31 cellular contexts compared by ENCODE assay signal in the genomic region with DNA sequence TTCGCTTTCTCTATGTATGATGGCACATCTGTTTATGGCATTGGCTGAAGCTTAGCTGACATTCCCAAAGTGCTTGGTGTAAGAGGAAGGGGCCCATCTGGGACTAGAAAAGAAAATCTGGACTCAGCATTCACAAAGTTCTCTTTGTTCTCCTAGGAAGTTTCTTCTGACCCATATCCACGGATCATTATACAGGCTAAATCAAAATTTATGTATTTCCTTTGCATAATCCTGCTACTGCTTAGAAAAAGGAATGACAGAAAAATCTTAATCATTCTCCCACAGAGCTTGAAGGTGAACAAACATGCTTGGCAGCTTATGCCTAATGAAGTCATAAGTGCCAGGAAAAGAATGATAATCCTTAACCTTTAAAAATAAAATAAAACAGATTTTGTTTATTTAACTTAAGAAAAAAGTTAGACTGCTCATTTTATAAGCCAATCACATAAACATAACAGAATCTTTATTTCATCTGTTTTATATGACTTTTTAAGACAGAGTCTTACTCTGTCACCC.
DNase-seq lines count a peak whose midpoint lies in the region; ATAC-seq, FAIRE-seq and TF ChIP-seq lines count a peak whose summit lies in the region.
"Had no signal": no experiment of that assay in that cellular context is flagged by ENCODE, and none has a peak within 500 bp of the region (broad histone marks: within the 10 kb centered on the region; RNA-seq: fewer than 3 reads in every experiment).

No MANE protein-coding gene starts in this region.

- CTCF ChIA-PET in A673 (lab: Charles Lee): no interaction called here
- CTCF ChIA-PET in activated CD8-positive, alpha-beta T cell treated with anti-CD3 and anti-CD28 coated beads for 36 hours (lab: Charles Lee): no interaction called here

- DNase-seq in A673 (ENCODE audit: low spot score) (peak; percentile 6), adipocyte (ENCODE audit: low read depth) (peak; percentile 7), foreskin melanocyte (peak; percentile 2), pancreas (no peak), glomerular visceral epithelial cell (ENCODE audit: extremely low spot score) (no peak), NCI-H2081 treated with DMSO at 0.1 percent for 48 hours (lab: John Stamatoyannopoulos, UW) (no peak)
- DNase-seq in activated CD8-positive, alpha-beta T cell treated with anti-CD3 and anti-CD28 coated beads for 36 hours: no peak
- DNase-seq: AML-193; CD4-positive, alpha-beta T cell; COR-L47; GOT3; HCEC 1CT; NCI-H1092; NCI-H1417 treated with DMSO at 0.1 percent for 48 hours; NCI-H1694 treated with DMSO at 0.1 percent for 48 hours; NCI-H2081; NCI-H2171; NCI-H226; NCI-H510A; NCI-H69; OCI-M1; Peyer's patch; SHP77 treated with DMSO at 0.1 percent for 48 hours had no signal

- no peaks in the 10 kb centered on the region for H3K36me3 ChIP-seq in A673 (ENCODE audit: insufficient read depth, low read length, poor library complexity, severe bottlenecking)
- no peaks in the 10 kb centered on the region for H3K36me3 ChIP-seq in adipocyte (ENCODE audit: control insufficient read depth, insufficient read depth, low read length, severe bottlenecking)
- H3K36me3 ChIP-seq in pancreas: no peaks in the 10 kb centered on the region
- H3K36me3 ChIP-seq: BLaER1 treated with 17β-estradiol and CSF1 and Interleukin-3, amounts not matched to agents 10 nM and 100 nM; Peyer's patch had no signal

- ATAC-seq in pancreas: peak in 3 of 4 donors; percentile 59 to 86 (median 75)
- ATAC-seq in activated CD8-positive, alpha-beta T cell treated with anti-CD3 and anti-CD28 coated beads for 36 hours: no peak
- no peak for ATAC-seq in GM18909 (IDR thresholded peaks at IDR 0.05; ENCODE audit: poor library complexity, unreplicated experiment)

- H3K4me3 Mint-ChIP-seq in activated CD8-positive, alpha-beta T cell treated with anti-CD3 and anti-CD28 coated beads for 36 hours: no peak overlapping the region
- H3K4me3 Mint-ChIP-seq: CD4-positive, alpha-beta T cell had no signal

- intact Hi-C loops in A673 (cut with micrococcal nuclease; ENCODE audit: unreplicated experiment): no loop called here
- intact Hi-C loops in pancreas (cut with DNase I): no loop called here
- intact Hi-C loops in activated CD8-positive, alpha-beta T cell treated with anti-CD3 and anti-CD28 coated beads for 36 hours (cut with micrococcal nuclease): no loop called here

- H3K4me1 ChIP-seq in A673 (ENCODE audit: insufficient read depth, low read length, poor library complexity, severe bottlenecking): no peaks in the 10 kb centered on the region
- no peaks in the 10 kb centered on the region for H3K4me1 ChIP-seq in adipocyte (ENCODE audit: control insufficient read depth, insufficient read depth, low read length)
- peaks cover 0 to 14% (median 8%) of the 10 kb centered on the region in 3 donors for H3K4me1 ChIP-seq in pancreas
- H3K4me1 ChIP-seq: BLaER1 treated with 17β-estradiol and CSF1 and Interleukin-3, amounts not matched to agents 10 nM and 100 nM; Peyer's patch had no signal

- no peaks in the 10 kb centered on the region for H3K36me3 Mint-ChIP-seq in activated CD8-positive, alpha-beta T cell treated with anti-CD3 and anti-CD28 coated beads for 36 hours (ENCODE audit: low read depth)
- H3K36me3 Mint-ChIP-seq: IgD-negative memory B cell had no signal

- no peak overlapping the region for H3K27ac Mint-ChIP-seq in activated CD8-positive, alpha-beta T cell treated with anti-CD3 and anti-CD28 coated beads for 36 hours
- H3K27ac Mint-ChIP-seq: CD4-positive, alpha-beta T cell; IgD-negative memory B cell had no signal

- no TSS peak for BruUV-seq in A673 (replicated peaks; lab: Mats Ljungman, UMichigan)

- no peaks in the 10 kb centered on the region for H3K9me3 Mint-ChIP-seq in activated CD8-positive, alpha-beta T cell treated with anti-CD3 and anti-CD28 coated beads for 36 hours
- H3K9me3 Mint-ChIP-seq: CD4-positive, alpha-beta T cell had no signal

- H3K27me3 Mint-ChIP-seq in activated CD8-positive, alpha-beta T cell treated with anti-CD3 and anti-CD28 coated beads for 36 hours: peaks cover 4% of the 10 kb centered on the region
- H3K27me3 Mint-ChIP-seq: IgD-negative memory B cell had no signal

- WGBS in pancreas, 2 donors: 47 to 49% methylated on average over 2 of the region's 2 CpGs

- H3K9ac ChIP-seq in adipocyte (ENCODE audit: low read length): no peak overlapping the region
- H3K9ac ChIP-seq: BLaER1 treated with 17β-estradiol and CSF1 and Interleukin-3, amounts not matched to agents 10 nM and 100 nM; KMS-11 had no signal

- POLR2A ChIA-PET in A673 (lab: Charles Lee; ENCODE audit: low non-redundant PET): no interaction called here
- POLR2A ChIA-PET in activated CD8-positive, alpha-beta T cell treated with anti-CD3 and anti-CD28 coated beads for 36 hours (lab: Charles Lee): no interaction called here

- H3K9me3 ChIP-seq in A673 (ENCODE audit: low read depth, low read length, poor library complexity, severe bottlenecking) (no peaks in the 10 kb centered on the region), adipocyte (ENCODE audit: control insufficient read depth, low read length) (no peaks in the 10 kb centered on the region), pancreas (no peaks in the 10 kb centered on the region)
- H3K9me3 ChIP-seq: Peyer's patch had no signal

- FAIRE-seq in pancreas (lab: Jason Lieb, UNC): no peak
- FAIRE-seq: A204.1, G401.6 had no signal

- TF ChIP-seq CTCF in A673 (conservative IDR thresholded peaks at IDR 0.05; ENCODE audit: low read depth, low read length) (no peak), pancreas (IDR thresholded peaks at IDR 0.05) (no peak)
- no peak for TF ChIP-seq CTCF in activated CD8-positive, alpha-beta T cell treated with anti-CD3 and anti-CD28 coated beads for 36 hours (IDR thresholded peaks at IDR 0.05)

- no peaks in the 10 kb centered on the region for H3K4me1 Mint-ChIP-seq in activated CD8-positive, alpha-beta T cell treated with anti-CD3 and anti-CD28 coated beads for 36 hours (ENCODE audit: low read depth)

- no peak overlapping the region for H3K27ac ChIP-seq in A673 (ENCODE audit: low read depth, low read length, poor library complexity, severe bottlenecking)
- no peak overlapping the region for H3K27ac ChIP-seq in pancreas
- H3K27ac ChIP-seq: BLaER1 treated with 17β-estradiol and CSF1 and Interleukin-3, amounts not matched to agents 10 nM and 100 nM; HL-60; KMS-11; Peyer's patch; SK-N-MC had no signal

- H3K27me3 ChIP-seq in A673 (replicated peaks; ENCODE audit: insufficient read depth, low read depth, low read length, poor library complexity): no peaks in the 10 kb centered on the region
- no peaks in the 10 kb centered on the region for H3K27me3 ChIP-seq in adipocyte (replicated peaks; ENCODE audit: control insufficient read depth, insufficient read depth, low read length)
- no peaks in the 10 kb centered on the region for H3K27me3 ChIP-seq in pancreas
- H3K27me3 ChIP-seq: BLaER1 treated with 17β-estradiol and CSF1 and Interleukin-3, amounts not matched to agents 10 nM and 100 nM; Peyer's patch had no signal

- H3K4me3 ChIP-seq in A673 (ENCODE audit: low read depth, low read length, poor library complexity, severe bottlenecking): no peak overlapping the region
- H3K4me3 ChIP-seq in adipocyte (ENCODE audit: low read length): no peak overlapping the region
- H3K4me3 ChIP-seq in pancreas: no peak overlapping the region
- H3K4me3 ChIP-seq: BLaER1 treated with 17β-estradiol and CSF1 and Interleukin-3, amounts not matched to agents 10 nM and 100 nM; Peyer's patch; SK-N-MC had no signal

Comparison
In these comparisons a context has a peak if more than half of its experiments do, and no peak if none do; other contexts are left out.
1. DNase-seq: peak in A673 (single experiment), adipocyte (single experiment) and foreskin melanocyte (single experiment); none in pancreas (0 of 6), activated CD8-positive, alpha-beta T cell treated with anti-CD3 and anti-CD28 coated beads for 36 hours (single experiment), glomerular visceral epithelial cell (single experiment) and NCI-H2081 treated with DMSO at 0.1 percent for 48 hours (single experiment).
2. ATAC-seq: peak in pancreas (3 of 4); none in activated CD8-positive, alpha-beta T cell treated with anti-CD3 and anti-CD28 coated beads for 36 hours (single experiment) and GM18909 (single experiment).